In the genomic region with DNA sequence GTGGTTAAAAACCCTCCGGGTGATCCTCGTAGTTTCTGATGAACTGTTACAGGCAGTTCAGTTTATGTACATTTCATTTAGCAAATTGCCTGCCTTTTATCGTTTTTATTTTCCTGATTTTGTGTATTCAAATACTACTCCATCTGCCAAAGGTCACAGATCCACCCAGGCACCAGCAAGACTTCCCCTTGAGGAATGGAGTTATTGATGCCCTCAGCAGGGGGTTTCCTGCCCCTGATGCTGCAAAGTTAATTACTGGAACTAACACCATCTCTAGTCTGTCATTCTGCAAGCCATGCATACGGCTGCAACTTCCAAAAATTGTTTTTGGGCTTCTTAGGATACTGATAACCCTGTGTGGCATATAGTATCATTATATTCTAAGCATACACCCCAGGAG, we compare ENCODE assay signal across 26 cellular contexts.
DNase-seq lines count a peak whose midpoint lies in the region; TF ChIP-seq lines count a peak whose summit lies in the region.
"Had no signal": no experiment of that assay in that cellular context is flagged by ENCODE, and none has a peak within 500 bp of the region (broad histone marks: within the 10 kb centered on the region; RNA-seq: fewer than 3 reads in every experiment).

No MANE protein-coding gene starts in this region.

- H3K4me2 ChIP-seq in trophoblast cell (ENCODE audit: low read length) = no peak overlapping the region

- H3K18ac ChIP-seq in trophoblast cell (ENCODE audit: low read length) = no peak overlapping the region

- H3K9me3 Mint-ChIP-seq in activated T-helper 1 cell treated with anti-CD3 and anti-CD28 coated beads, Interleukin-12 subunit alpha, Interleukin-12 subunit beta, Interleukin-2, Interleukin-4 antibody, amounts not matched to agents 30 ng/mL and 10 ng/mL and 1 ng/mL, durations not matched to agents 14 hours and 24 hours and 36 hours = no peaks in the 10 kb centered on the region
- H3K9me3 Mint-ChIP-seq: activated naive CD4-positive, alpha-beta T cell treated with anti-CD3 and anti-CD28 coated beads, Interleukin-2, amount 50 U/mL, for 24 hours; T-helper 1 cell treated with Interleukin-12 subunit alpha and Interleukin-12 subunit beta and Interleukin-4 antibody, amounts not matched to agents 30 μg/mL and 1 μg/mL, for 36 hours had no signal

- no peak overlapping the region for H3K27ac Mint-ChIP-seq in activated T-helper 1 cell treated with anti-CD3 and anti-CD28 coated beads, Interleukin-12 subunit alpha, Interleukin-12 subunit beta, Interleukin-2, Interleukin-4 antibody, amounts not matched to agents 30 ng/mL and 10 ng/mL and 1 ng/mL, durations not matched to agents 14 hours and 24 hours and 36 hours
- H3K27ac Mint-ChIP-seq: activated naive CD4-positive, alpha-beta T cell treated with anti-CD3 and anti-CD28 coated beads, Interleukin-2, amount 50 U/mL, for 24 hours; CD14-positive monocyte; T-helper 1 cell treated with Interleukin-12 subunit alpha and Interleukin-12 subunit beta and Interleukin-4 antibody, amounts not matched to agents 30 μg/mL and 1 μg/mL, for 36 hours had no signal

- H3K23ac ChIP-seq in trophoblast cell (ENCODE audit: low read length) = no peak overlapping the region

- H2AFZ ChIP-seq in trophoblast cell (ENCODE audit: insufficient read depth, low read length, poor library complexity) = no peak overlapping the region

- H2BK120ac ChIP-seq in trophoblast cell (ENCODE audit: insufficient read depth, low read length, poor library complexity) = no peak overlapping the region

- peaks cover 7% of the 10 kb centered on the region for H3K79me1 ChIP-seq in trophoblast cell (ENCODE audit: low read length)

- no peak overlapping the region for H3K27ac ChIP-seq in iPS DF 6.9 (ENCODE audit: low read length)
- H3K27ac ChIP-seq in trophoblast cell (ENCODE audit: low read depth, low read length) = no peak overlapping the region
- H3K27ac ChIP-seq: ascending aorta, GM23248, heart left ventricle, HL-60, neutrophil, Peyer's patch, psoas muscle had no signal

- H3K9ac ChIP-seq in trophoblast cell (ENCODE audit: low read length) = no peak overlapping the region
- H3K9ac ChIP-seq: GM23248 had no signal

- peak; percentile 48 for DNase-seq in DMS79 (lab: John Stamatoyannopoulos, UW)
- DNase-seq in NCI-H146 treated with DMSO at 0.1 percent for 48 hours (lab: John Stamatoyannopoulos, UW; ENCODE audit: unreplicated experiment) = peak; percentile 77
- DNase-seq in NCI-H69 (lab: John Stamatoyannopoulos, UW) = peak; percentile 91
- peak; percentile 29 for DNase-seq in iPS DF 6.9 (ENCODE audit: low read depth, low spot score)
- no peak for DNase-seq in activated T-helper 1 cell treated with anti-CD3 and anti-CD28 coated beads, Interleukin-12 subunit alpha, Interleukin-12 subunit beta, Interleukin-2, Interleukin-4 antibody, amounts not matched to agents 30 ng/mL and 10 ng/mL and 1 ng/mL, durations not matched to agents 14 hours and 24 hours and 36 hours (ENCODE audit: low spot score)
- no peak for DNase-seq in trophoblast cell
- DNase-seq in mucosa of gallbladder (ENCODE audit: low spot score) = no peak
- DNase-seq in lower leg skin (ENCODE audit: low spot score in 2 of 2) = no peak
- DNase-seq: activated CD4-positive, alpha-beta T cell treated with anti-CD3 and anti-CD28 coated beads for 4 hours; activated T-cell treated with anti-CD3 and anti-CD28 coated beads, Interleukin-2, amount 50 U/mL, for 48 hours; caudate nucleus; dermis blood vessel endothelial cell; GM23248; heart left ventricle; left ventricle myocardium superior; NCI-H1048; NCI-H226; Peyer's patch; psoas muscle had no signal

- TF ChIP-seq CTCF in lower leg skin (IDR thresholded peaks at IDR 0.05) = no peak

- H3K4ac ChIP-seq in trophoblast cell (ENCODE audit: low read depth, low read length) = no peak overlapping the region

- H3K14ac ChIP-seq in trophoblast cell (ENCODE audit: low read length) = no peak overlapping the region

- no peak overlapping the region for H4K91ac ChIP-seq in trophoblast cell (ENCODE audit: low read depth, low read length)

- no peaks in the 10 kb centered on the region for H3K4me1 Mint-ChIP-seq in activated T-helper 1 cell treated with anti-CD3 and anti-CD28 coated beads, Interleukin-12 subunit alpha, Interleukin-12 subunit beta, Interleukin-2, Interleukin-4 antibody, amounts not matched to agents 30 ng/mL and 10 ng/mL and 1 ng/mL, durations not matched to agents 14 hours and 24 hours and 36 hours (ENCODE audit: low read depth)
- H3K4me1 Mint-ChIP-seq: activated naive CD4-positive, alpha-beta T cell treated with anti-CD3 and anti-CD28 coated beads, Interleukin-2, amount 50 U/mL, for 24 hours; CD14-positive monocyte had no signal

- intact Hi-C loops in activated T-helper 1 cell treated with anti-CD3 and anti-CD28 coated beads, Interleukin-12 subunit alpha, Interleukin-12 subunit beta, Interleukin-2, Interleukin-4 antibody, amounts not matched to agents 30 ng/mL and 10 ng/mL and 1 ng/mL, durations not matched to agents 14 hours and 24 hours and 36 hours (cut with micrococcal nuclease) = no loop called here
- intact Hi-C loops in lower leg skin (cut with DNase I; ENCODE audit: low total_unique reads) = no loop called here

- H3K79me2 ChIP-seq in trophoblast cell (ENCODE audit: control insufficient read depth, insufficient read depth, low read length, poor library complexity) = no peaks in the 10 kb centered on the region

- TF ChIP-seq POLR2A in lower leg skin (IDR thresholded peaks at IDR 0.05) = no peak

- no CpG with 5 or more reads among the region's 4 CpGs for WGBS in iPS DF 6.9 (ENCODE audit: insufficient coverage, insufficient read length)
- no CpG with 5 or more reads among the region's 4 CpGs for WGBS in trophoblast cell (ENCODE audit: extremely low coverage, insufficient coverage, insufficient read length)
- 71 to 72% methylated on average over 4 of the region's 4 CpGs for WGBS in lower leg skin, 2 donors

- H3K4me1 ChIP-seq in iPS DF 6.9 (ENCODE audit: control insufficient read depth, insufficient read depth, low read length) (peaks cover 1% of the 10 kb centered on the region), trophoblast cell (ENCODE audit: control insufficient read depth in 1 of 2, insufficient read depth in 2 of 2, low read length in 2 of 2) (peaks cover 2 to 4% of the 10 kb centered on the region in 2 experiments)
- H3K4me1 ChIP-seq: ascending aorta, heart left ventricle, Peyer's patch, psoas muscle had no signal

- H3K4me3 ChIP-seq in iPS DF 6.9 (ENCODE audit: low read length) (no peak overlapping the region), trophoblast cell (ENCODE audit: low read depth, low read length) (no peak overlapping the region), lower leg skin (ENCODE audit: low read depth, poor library complexity, severe bottlenecking) (no peak overlapping the region)
- H3K4me3 ChIP-seq: ascending aorta, GM12878, GM23248, heart left ventricle, Peyer's patch, psoas muscle had no signal

- H3K27me3 ChIP-seq in iPS DF 6.9 (ENCODE audit: control insufficient read depth, insufficient read depth, low read length) (no peaks in the 10 kb centered on the region), trophoblast cell (ENCODE audit: insufficient read depth, low read length) (no peaks in the 10 kb centered on the region)
- H3K27me3 ChIP-seq: ascending aorta, heart left ventricle, neutrophil, Peyer's patch had no signal

- H2BK12ac ChIP-seq in trophoblast cell (ENCODE audit: low read length) = no peak overlapping the region

- no peak overlapping the region for H2AK5ac ChIP-seq in trophoblast cell (ENCODE audit: low read length)

- H3K4me3 Mint-ChIP-seq in activated T-helper 1 cell treated with anti-CD3 and anti-CD28 coated beads, Interleukin-12 subunit alpha, Interleukin-12 subunit beta, Interleukin-2, Interleukin-4 antibody, amounts not matched to agents 30 ng/mL and 10 ng/mL and 1 ng/mL, durations not matched to agents 14 hours and 24 hours and 36 hours = no peak overlapping the region
- H3K4me3 Mint-ChIP-seq: activated naive CD4-positive, alpha-beta T cell treated with anti-CD3 and anti-CD28 coated beads, Interleukin-2, amount 50 U/mL, for 24 hours; CD14-positive monocyte; T-helper 1 cell treated with Interleukin-12 subunit alpha and Interleukin-12 subunit beta and Interleukin-4 antibody, amounts not matched to agents 30 μg/mL and 1 μg/mL, for 36 hours had no signal

- H3K36me3 ChIP-seq in iPS DF 6.9 (ENCODE audit: control insufficient read depth, insufficient read depth, low read length) (no peaks in the 10 kb centered on the region), trophoblast cell (ENCODE audit: control insufficient read depth in 1 of 2, insufficient read depth in 2 of 2, low read length in 2 of 2) (no peaks in the 10 kb centered on the region)
- H3K36me3 ChIP-seq: ascending aorta, heart left ventricle, neutrophil, Peyer's patch had no signal

- no peak overlapping the region for H2BK5ac ChIP-seq in trophoblast cell (ENCODE audit: low read depth, low read length, poor library complexity)

- H4K12ac ChIP-seq in trophoblast cell (ENCODE audit: low read depth, low read length) = no peak overlapping the region

- H3K27me3 Mint-ChIP-seq in activated T-helper 1 cell treated with anti-CD3 and anti-CD28 coated beads, Interleukin-12 subunit alpha, Interleukin-12 subunit beta, Interleukin-2, Interleukin-4 antibody, amounts not matched to agents 30 ng/mL and 10 ng/mL and 1 ng/mL, durations not matched to agents 14 hours and 24 hours and 36 hours (ENCODE audit: insufficient read depth) = no peaks in the 10 kb centered on the region
- H3K27me3 Mint-ChIP-seq: activated naive CD4-positive, alpha-beta T cell treated with anti-CD3 and anti-CD28 coated beads, Interleukin-2, amount 50 U/mL, for 24 hours had no signal

- H3K36me3 Mint-ChIP-seq in activated T-helper 1 cell treated with anti-CD3 and anti-CD28 coated beads, Interleukin-12 subunit alpha, Interleukin-12 subunit beta, Interleukin-2, Interleukin-4 antibody, amounts not matched to agents 30 ng/mL and 10 ng/mL and 1 ng/mL, durations not matched to agents 14 hours and 24 hours and 36 hours (ENCODE audit: low read depth) = no peaks in the 10 kb centered on the region
- H3K36me3 Mint-ChIP-seq: activated naive CD4-positive, alpha-beta T cell treated with anti-CD3 and anti-CD28 coated beads, Interleukin-2, amount 50 U/mL, for 24 hours; CD14-positive monocyte had no signal

- no peak overlapping the region for H4K8ac ChIP-seq in trophoblast cell (ENCODE audit: low read depth, low read length)

- H3K9me3 ChIP-seq in iPS DF 6.9 (ENCODE audit: control insufficient read depth, insufficient read depth, low read length) (no peaks in the 10 kb centered on the region), trophoblast cell (ENCODE audit: insufficient read depth, low read depth, low read length) (peaks cover 1% of the 10 kb centered on the region)
- H3K9me3 ChIP-seq: ascending aorta, heart left ventricle, neutrophil, Peyer's patch, psoas muscle had no signal

Comparison
In these comparisons a context has a peak if more than half of its experiments do, and no peak if none do; other contexts are left out.
1. DNase-seq: peak in DMS79 (single experiment), NCI-H146 treated with DMSO at 0.1 percent for 48 hours (single experiment), NCI-H69 (single experiment) and iPS DF 6.9 (single experiment); none in activated T-helper 1 cell treated with anti-CD3 and anti-CD28 coated beads, Interleukin-12 subunit alpha, Interleukin-12 subunit beta, Interleukin-2, Interleukin-4 antibody, amounts not matched to agents 30 ng/mL and 10 ng/mL and 1 ng/mL, durations not matched to agents 14 hours and 24 hours and 36 hours (single experiment), trophoblast cell (0 of 2), mucosa of gallbladder (single experiment) and lower leg skin (0 of 2).